Comparison of ENCODE assay signal across 1 cellular context in the genomic region with DNA sequence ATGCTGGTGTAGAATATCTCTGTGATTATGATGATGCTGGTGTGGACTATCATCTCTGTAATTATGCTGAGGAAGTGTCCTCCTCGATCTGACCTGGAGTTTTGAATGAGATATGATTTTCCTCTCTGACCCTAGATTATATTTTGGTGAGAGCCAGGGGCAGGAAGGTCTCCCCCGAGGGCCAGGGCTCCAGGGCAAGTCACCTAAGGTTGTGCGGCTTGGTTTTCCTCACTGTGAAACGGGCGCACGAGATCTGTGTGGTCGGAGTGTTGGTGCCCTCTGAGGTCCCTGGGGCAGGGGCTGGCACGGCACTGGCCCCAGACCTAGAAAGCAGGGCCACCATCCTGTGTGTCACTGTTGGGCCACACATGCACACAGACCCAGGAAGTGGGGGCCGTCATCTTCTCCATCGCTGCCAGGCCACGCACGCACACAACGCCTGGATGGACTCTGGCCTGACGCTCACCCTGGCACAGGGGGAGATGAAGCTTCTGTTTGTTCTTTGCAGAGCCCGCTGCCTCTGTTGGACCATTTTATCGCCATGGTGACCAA.
TF ChIP-seq lines count a peak whose summit lies in the region.

No MANE protein-coding gene starts in this region.

TF ChIP-seq in H1, 55 proteins besides CTCF, POLR2A, EP300 and RAD21:
- TF ChIP-seq NANOG (IDR thresholded peaks at IDR 0.05; ENCODE audit: insufficient read depth, low read depth, low read length, poor library complexity, severe bottlenecking) (no peak), EZH2 (IDR thresholded peaks at IDR 0.05; ENCODE audit: low read depth, low read length, severe bottlenecking) (no peak)
- TF ChIP-seq, protein P1, sequence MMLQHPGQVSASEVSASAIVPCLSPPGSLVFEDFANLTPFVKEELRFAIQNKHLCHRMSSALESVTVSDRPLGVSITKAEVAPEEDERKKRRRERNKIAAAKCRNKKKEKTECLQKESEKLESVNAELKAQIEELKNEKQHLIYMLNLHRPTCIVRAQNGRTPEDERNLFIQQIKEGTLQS (IDR thresholded peaks at IDR 0.05; ENCODE audit: insufficient read depth, low read depth, low read length), result no peak
